ENCODE assay signal across 18 cellular contexts in the genomic region with DNA sequence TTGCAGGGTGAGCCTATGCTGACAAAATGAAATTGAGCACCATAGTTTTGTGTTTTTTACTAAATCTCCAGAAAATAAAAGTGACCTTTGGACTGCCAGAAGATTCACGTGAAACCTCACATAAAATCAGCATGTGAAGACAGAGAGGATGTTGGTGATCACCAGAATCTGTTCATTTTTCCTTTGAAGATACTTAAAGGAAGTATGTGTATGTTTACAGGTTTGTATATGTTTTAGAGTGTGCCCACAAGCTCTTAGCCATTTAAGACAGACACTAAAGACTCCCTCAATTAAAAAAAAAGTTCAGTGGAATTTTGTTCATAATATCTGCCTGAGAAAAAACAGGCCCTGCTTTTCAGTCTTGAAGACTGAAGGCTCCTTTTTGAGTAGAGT. TPM values are rescaled to one million over a fixed set of nuclear protein-coding genes. Genes with fewer than 3 reads are reported as not detected.
DNase-seq lines count a peak whose midpoint lies in the region; ATAC-seq and TF ChIP-seq lines count a peak whose summit lies in the region.
"Had no signal": no experiment of that assay in that cellular context is flagged by ENCODE, and none has a peak within 500 bp of the region (broad histone marks: within the 10 kb centered on the region; RNA-seq: fewer than 3 reads in every experiment).

No MANE protein-coding gene starts in this region.

- H3K27me3 ChIP-seq in suprapubic skin: no peaks in the 10 kb centered on the region
- H3K27me3 ChIP-seq: esophagus muscularis mucosa, MG63, spleen, vagina had no signal

- no peak for TF ChIP-seq CTCF in suprapubic skin (IDR thresholded peaks at IDR 0.05)

- no peak overlapping the region for H3K27ac ChIP-seq in suprapubic skin
- H3K27ac ChIP-seq: esophagus muscularis mucosa, spleen, vagina had no signal

- POLR2A ChIA-PET in naive thymus-derived CD8-positive, alpha-beta T cell (lab: Charles Lee): interaction anchor here (1.6 kb wide), 1 partner anchor 25 kb away, joined by 4 read pairs; no protein-coding TSS in a partner anchor

- no peaks in the 10 kb centered on the region for H3K9me3 ChIP-seq in suprapubic skin
- H3K9me3 ChIP-seq: esophagus muscularis mucosa, MG63, spleen, vagina had no signal

- DNase-seq in activated T-cell treated with anti-CD3 and anti-CD28 coated beads, Interleukin-2, amount 50 U/mL, for 72 hours: no peak
- DNase-seq in activated T-cell treated with anti-CD3 and anti-CD28 coated beads, Interleukin-2, amount 50 U/mL, for 48 hours: no peak
- no peak for DNase-seq in activated T-helper 2 cell treated with anti-CD3 and anti-CD28 coated beads, Interferon-gamma antibody, Interleukin-2, Interleukin-4, amounts not matched to agents 10 μg/mL and 5 μg/mL and 100 μg/mL, durations not matched to agents 14 hours and 24 hours and 36 hours (ENCODE audit: low spot score)
- peak in 1 of 10 donors; percentile 25 for DNase-seq in naive thymus-derived CD8-positive, alpha-beta T cell
- DNase-seq in activated gamma-delta T cell (lab: John Stamatoyannopoulos, UW) (no peak), suprapubic skin (ENCODE audit: low spot score in 2 of 2) (no peak)
- DNase-seq in stimulated activated CD4-positive, alpha-beta T cell treated with anti-CD3 and anti-CD28 coated beads, Interleukin-1b, Interleukin-23, amount 100 ng/mL, for 48 hours: no peak
- DNase-seq: activated CD8-positive, alpha-beta memory T cell treated with anti-CD3 and anti-CD28 coated beads, Interleukin-2, amount 50 U/mL, for 48 hours; effector CD4-positive, alpha-beta T cell; H7; NCI-H2227 treated with DMSO at 0.1 percent for 48 hours; spleen had no signal

- TF ChIP-seq EP300 in Ishikawa (IDR thresholded peaks at IDR 0.05; ENCODE audit: borderline replicate concordance) (no peak), suprapubic skin (IDR thresholded peaks at IDR 0.05) (no peak)

- TF ChIP-seq RAD21 in Ishikawa (IDR thresholded peaks at IDR 0.05; ENCODE audit: low read depth): no peak

- H3K4me1 ChIP-seq in suprapubic skin: peaks cover 10% of the 10 kb centered on the region

- TF ChIP-seq POLR2A in suprapubic skin (IDR thresholded peaks at IDR 0.05): no peak

- H3K27me3 Mint-ChIP-seq in activated T-cell treated with anti-CD3 and anti-CD28 coated beads, Interleukin-2, amount 50 U/mL, for 72 hours (ENCODE audit: low read depth): no peaks in the 10 kb centered on the region
- no peaks in the 10 kb centered on the region for H3K27me3 Mint-ChIP-seq in activated T-helper 2 cell treated with anti-CD3 and anti-CD28 coated beads, Interferon-gamma antibody, Interleukin-2, Interleukin-4, amounts not matched to agents 10 μg/mL and 5 μg/mL and 100 μg/mL, durations not matched to agents 14 hours and 24 hours and 36 hours (ENCODE audit: low read depth)
- no peaks in the 10 kb centered on the region for H3K27me3 Mint-ChIP-seq in naive thymus-derived CD8-positive, alpha-beta T cell

- no peaks in the 10 kb centered on the region for H3K9me3 Mint-ChIP-seq in activated T-cell treated with anti-CD3 and anti-CD28 coated beads, Interleukin-2, amount 50 U/mL, for 72 hours
- H3K9me3 Mint-ChIP-seq in activated T-helper 2 cell treated with anti-CD3 and anti-CD28 coated beads, Interferon-gamma antibody, Interleukin-2, Interleukin-4, amounts not matched to agents 10 μg/mL and 5 μg/mL and 100 μg/mL, durations not matched to agents 14 hours and 24 hours and 36 hours: no peaks in the 10 kb centered on the region
- no peaks in the 10 kb centered on the region for H3K9me3 Mint-ChIP-seq in naive thymus-derived CD8-positive, alpha-beta T cell

- no peak for ATAC-seq in activated T-cell treated with anti-CD3 and anti-CD28 coated beads, Interleukin-2, amount 50 U/mL, for 72 hours (replicated peaks in 1 of 2)
- peak in 1 of 2 donors; percentile 76 for ATAC-seq in naive thymus-derived CD8-positive, alpha-beta T cell
- ATAC-seq: HepG2, left lobe of liver had no signal

- peak overlapping the region in 1 of 2 donors; percentile 64 for H3K4me3 Mint-ChIP-seq in activated T-cell treated with anti-CD3 and anti-CD28 coated beads, Interleukin-2, amount 50 U/mL, for 72 hours
- no peak overlapping the region for H3K4me3 Mint-ChIP-seq in activated T-helper 2 cell treated with anti-CD3 and anti-CD28 coated beads, Interferon-gamma antibody, Interleukin-2, Interleukin-4, amounts not matched to agents 10 μg/mL and 5 μg/mL and 100 μg/mL, durations not matched to agents 14 hours and 24 hours and 36 hours (ENCODE audit: low read depth)
- peak overlapping the region in 1 of 10 donors; percentile 41 for H3K4me3 Mint-ChIP-seq in naive thymus-derived CD8-positive, alpha-beta T cell

- no peaks in the 10 kb centered on the region for H3K36me3 ChIP-seq in suprapubic skin
- H3K36me3 ChIP-seq: vagina had no signal

- peak overlapping the region; percentile 85 for H3K27ac Mint-ChIP-seq in activated T-cell treated with anti-CD3 and anti-CD28 coated beads, Interleukin-2, amount 50 U/mL, for 72 hours
- peak overlapping the region; percentile 43 for H3K27ac Mint-ChIP-seq in activated T-helper 2 cell treated with anti-CD3 and anti-CD28 coated beads, Interferon-gamma antibody, Interleukin-2, Interleukin-4, amounts not matched to agents 10 μg/mL and 5 μg/mL and 100 μg/mL, durations not matched to agents 14 hours and 24 hours and 36 hours
- H3K27ac Mint-ChIP-seq in naive thymus-derived CD8-positive, alpha-beta T cell: peak overlapping the region in 9 of 10 donors; percentile 6 to 83 (median 78)

- 100% methylated on average over 1 of the region's 1 CpG for WGBS in suprapubic skin

- H3K4me3 ChIP-seq in suprapubic skin: no peak overlapping the region
- H3K4me3 ChIP-seq: esophagus muscularis mucosa, MG63, spleen, vagina had no signal

- peaks cover 37% of the 10 kb centered on the region for H3K4me1 Mint-ChIP-seq in activated T-cell treated with anti-CD3 and anti-CD28 coated beads, Interleukin-2, amount 50 U/mL, for 72 hours (ENCODE audit: low read depth)
- H3K4me1 Mint-ChIP-seq in activated T-helper 2 cell treated with anti-CD3 and anti-CD28 coated beads, Interferon-gamma antibody, Interleukin-2, Interleukin-4, amounts not matched to agents 10 μg/mL and 5 μg/mL and 100 μg/mL, durations not matched to agents 14 hours and 24 hours and 36 hours (ENCODE audit: low read depth): peaks cover 17% of the 10 kb centered on the region
- H3K4me1 Mint-ChIP-seq in naive thymus-derived CD8-positive, alpha-beta T cell: peaks cover 7 to 23% (median 20%) of the 10 kb centered on the region in 4 donors

- H3K36me3 Mint-ChIP-seq in activated T-cell treated with anti-CD3 and anti-CD28 coated beads, Interleukin-2, amount 50 U/mL, for 72 hours (ENCODE audit: insufficient read depth in 2 of 2): peaks cover under 1 to 6% of the 10 kb centered on the region in 2 donors
- H3K36me3 Mint-ChIP-seq in activated T-helper 2 cell treated with anti-CD3 and anti-CD28 coated beads, Interferon-gamma antibody, Interleukin-2, Interleukin-4, amounts not matched to agents 10 μg/mL and 5 μg/mL and 100 μg/mL, durations not matched to agents 14 hours and 24 hours and 36 hours (ENCODE audit: low read depth): peaks cover 27% of the 10 kb centered on the region
- peaks cover 0 to 8% (median 2%) of the 10 kb centered on the region in 3 donors for H3K36me3 Mint-ChIP-seq in naive thymus-derived CD8-positive, alpha-beta T cell

- intact Hi-C loops in activated T-helper 2 cell treated with anti-CD3 and anti-CD28 coated beads, Interferon-gamma antibody, Interleukin-2, Interleukin-4, amounts not matched to agents 10 μg/mL and 5 μg/mL and 100 μg/mL, durations not matched to agents 14 hours and 24 hours and 36 hours (cut with micrococcal nuclease): loop anchor here (5.0 to 10.0 kb wide), 2 partner anchors 58 to 356 kb away; a partner anchor contains a TSS

TF ChIP-seq in Ishikawa, 13 proteins besides CTCF, POLR2A, EP300 and RAD21 (continues in another document):
- TF ChIP-seq, protein P1, sequence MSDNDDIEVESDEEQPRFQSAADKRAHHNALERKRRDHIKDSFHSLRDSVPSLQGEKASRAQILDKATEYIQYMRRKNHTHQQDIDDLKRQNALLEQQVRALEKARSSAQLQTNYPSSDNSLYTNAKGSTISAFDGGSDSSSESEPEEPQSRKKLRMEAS (IDR thresholded peaks at IDR 0.05): peak; percentile 32; the same call in 1 of the 2 replicates
- TF ChIP-seq TCF12 (IDR thresholded peaks at IDR 0.05; ENCODE audit: low read depth): no peak
- TF ChIP-seq TAF1 (IDR thresholded peaks at IDR 0.05; ENCODE audit: low read depth): no peak
- no peak for TF ChIP-seq EGR1 (IDR thresholded peaks at IDR 0.05)
- TF ChIP-seq TEAD4 (IDR thresholded peaks at IDR 0.05): no peak
- TF ChIP-seq, protein P2, sequence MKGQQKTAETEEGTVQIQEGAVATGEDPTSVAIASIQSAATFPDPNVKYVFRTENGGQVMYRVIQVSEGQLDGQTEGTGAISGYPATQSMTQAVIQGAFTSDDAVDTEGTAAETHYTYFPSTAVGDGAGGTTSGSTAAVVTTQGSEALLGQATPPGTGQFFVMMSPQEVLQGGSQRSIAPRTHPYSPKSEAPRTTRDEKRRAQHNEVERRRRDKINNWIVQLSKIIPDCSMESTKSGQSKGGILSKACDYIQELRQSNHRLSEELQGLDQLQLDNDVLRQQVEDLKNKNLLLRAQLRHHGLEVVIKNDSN (IDR thresholded peaks at IDR 0.05): no peak

RNA-seq across cellular contexts. Expression of a gene that starts 25.9 kb away (rescaled TPM):
- 10 to 100 TPM; 58.2 to 67.8 TPM for total RNA-seq in activated T-cell treated with anti-CD3 and anti-CD28 coated beads, Interleukin-2, amount 50 U/mL, for 72 hours
- total RNA-seq in activated T-helper 2 cell treated with anti-CD3 and anti-CD28 coated beads, Interferon-gamma antibody, Interleukin-2, Interleukin-4, amounts not matched to agents 10 μg/mL and 5 μg/mL and 100 μg/mL, durations not matched to agents 14 hours and 24 hours and 36 hours: 114 and 120 TPM in 2 replicates
- total RNA-seq in naive thymus-derived CD8-positive, alpha-beta T cell: 10 to 100 TPM; 84.6 to 93.6 TPM
- polyA plus RNA-seq in naive thymus-derived CD8-positive, alpha-beta T cell: 10 to 100 TPM; 61.0 to 77.1 (median 62.7) TPM
- 10 to 100 TPM; 64.1 to 76.4 (median 66.9) TPM for total RNA-seq in suprapubic skin

RNA-seq across cellular contexts. Expression of a gene that starts 52.4 kb away (rescaled TPM):
- under 1 TPM; 0.32 to 0.60 TPM for total RNA-seq in activated T-cell treated with anti-CD3 and anti-CD28 coated beads, Interleukin-2, amount 50 U/mL, for 72 hours
- total RNA-seq in activated T-helper 2 cell treated with anti-CD3 and anti-CD28 coated beads, Interferon-gamma antibody, Interleukin-2, Interleukin-4, amounts not matched to agents 10 μg/mL and 5 μg/mL and 100 μg/mL, durations not matched to agents 14 hours and 24 hours and 36 hours: not detected in 2 replicates
- total RNA-seq in naive thymus-derived CD8-positive, alpha-beta T cell: not detected
- not detected for polyA plus RNA-seq in naive thymus-derived CD8-positive, alpha-beta T cell
- total RNA-seq in suprapubic skin: 10 to 100 TPM in 1 of 4 donors, 1 to 10 TPM in 3; 4.0 to 11.0 (median 7.2) TPM

RNA-seq across cellular contexts. Expression of a gene that starts 53.5 kb away (rescaled TPM):
- total RNA-seq in activated T-cell treated with anti-CD3 and anti-CD28 coated beads, Interleukin-2, amount 50 U/mL, for 72 hours: 10 to 100 TPM; 10.4 to 12.8 TPM
- 5.3 and 6.0 TPM in 2 replicates for total RNA-seq in activated T-helper 2 cell treated with anti-CD3 and anti-CD28 coated beads, Interferon-gamma antibody, Interleukin-2, Interleukin-4, amounts not matched to agents 10 μg/mL and 5 μg/mL and 100 μg/mL, durations not matched to agents 14 hours and 24 hours and 36 hours
- 1 to 10 TPM; 2.5 to 4.3 TPM for total RNA-seq in naive thymus-derived CD8-positive, alpha-beta T cell
- 1 to 10 TPM in 1 of 3 donors, under 1 TPM in 2; 0.14 to 1.4 (median 0.54) TPM for polyA plus RNA-seq in naive thymus-derived CD8-positive, alpha-beta T cell
- total RNA-seq in suprapubic skin: 10 to 100 TPM; 14.6 to 25.5 (median 16.4) TPM
